ENCODE assay signal across 22 cellular contexts in genomic region chr22:44157916-44158618, GRCh38. TPM values are rescaled to one million over a fixed set of nuclear protein-coding genes. Genes with fewer than 3 reads are reported as not detected.
"Had no signal": no experiment of that assay in that cellular context is flagged by ENCODE, and none has a peak within 500 bp of the region (broad histone marks: within the 10 kb centered on the region; RNA-seq: fewer than 3 reads in every experiment).

No MANE protein-coding gene starts in this region.

- H3K9me3 Mint-ChIP-seq: memory B cell; mesothelial cell of epicardium; natural killer cell treated with Interleukin-12 subunit alpha and Interleukin-12 subunit beta and Interleukin-15 and Interleukin-18, amount 100 ng/mL, for 72 hours; stimulated activated naive B cell treated with anti-CD40 and anti-IgM and Interleukin-4, amounts not matched to agents 10 μg/mL and 1 μg/mL and 100 μg/mL, for 72 hours; stimulated activated naive CD8-positive, alpha-beta T cell treated with anti-CD3 and anti-CD28 coated beads, Interleukin-15, amount 100 ng/mL, for 72 hours had no signal

- H3K4me1 ChIP-seq: gastrocnemius medialis, left ventricle myocardium inferior, lower lobe of right lung, pancreas, prostate gland had no signal

- H3K27me3 ChIP-seq: gastrocnemius medialis, heart right ventricle, pancreas had no signal

- DNase-seq: effector memory CD4-positive, alpha-beta T cell; gastrocnemius medialis; heart right ventricle; hypothalamus; left cardiac atrium; left ventricle myocardium inferior; lower lobe of right lung; occipital lobe; stimulated activated CD4-positive, alpha-beta T cell treated with anti-CD3 and anti-CD28 coated beads, Interleukin-2, amount 100 ng/mL, for 24 hours; stimulated activated CD4-positive, alpha-beta T cell treated with anti-CD3 and anti-CD28 coated beads, Interleukin-4, amount 100 ng/mL, for 4 hours; stimulated activated naive B cell treated with anti-CD40 and anti-IgM and Interleukin-4, amounts not matched to agents 10 μg/mL and 1 μg/mL and 100 μg/mL, for 72 hours; stimulated activated naive CD8-positive, alpha-beta T cell treated with anti-CD3 and anti-CD28 coated beads, Interleukin-15, amount 100 ng/mL, for 72 hours; trophoblast cell had no signal

- H3K27me3 Mint-ChIP-seq: memory B cell; stimulated activated naive B cell treated with anti-CD40 and anti-IgM and Interleukin-4, amounts not matched to agents 10 μg/mL and 1 μg/mL and 100 μg/mL, for 72 hours; stimulated activated naive CD8-positive, alpha-beta T cell treated with anti-CD3 and anti-CD28 coated beads, Interleukin-15, amount 100 ng/mL, for 72 hours had no signal

- H3K9me3 ChIP-seq: gastrocnemius medialis, heart right ventricle, left ventricle myocardium inferior, lower lobe of right lung, pancreas, prostate gland, thoracic aorta had no signal

- H3K27ac ChIP-seq: gastrocnemius medialis, heart right ventricle, left ventricle myocardium inferior, lower lobe of right lung, pancreas, prostate gland, skin epidermis, thoracic aorta had no signal

- ATAC-seq: esophagus mucosa; gastrocnemius medialis; heart right ventricle; lower lobe of right lung; natural killer cell treated with Interleukin-12 subunit alpha and Interleukin-12 subunit beta and Interleukin-15 and Interleukin-18, amount 100 ng/mL, for 72 hours; pancreas; stimulated activated naive B cell treated with anti-CD40 and anti-IgM and Interleukin-4, amounts not matched to agents 10 μg/mL and 1 μg/mL and 100 μg/mL, for 72 hours; stimulated activated naive CD8-positive, alpha-beta T cell treated with anti-CD3 and anti-CD28 coated beads, Interleukin-15, amount 100 ng/mL, for 72 hours had no signal

- H3K4me1 Mint-ChIP-seq: stimulated activated naive B cell treated with anti-CD40 and anti-IgM and Interleukin-4, amounts not matched to agents 10 μg/mL and 1 μg/mL and 100 μg/mL, for 72 hours; stimulated activated naive CD8-positive, alpha-beta T cell treated with anti-CD3 and anti-CD28 coated beads, Interleukin-15, amount 100 ng/mL, for 72 hours had no signal

- H3K36me3 Mint-ChIP-seq: natural killer cell treated with Interleukin-12 subunit alpha and Interleukin-12 subunit beta and Interleukin-15 and Interleukin-18, amount 100 ng/mL, for 72 hours had no signal

- H3K4me3 Mint-ChIP-seq: memory B cell; mesothelial cell of epicardium; natural killer cell treated with Interleukin-12 subunit alpha and Interleukin-12 subunit beta and Interleukin-15 and Interleukin-18, amount 100 ng/mL, for 72 hours; stimulated activated naive B cell treated with anti-CD40 and anti-IgM and Interleukin-4, amounts not matched to agents 10 μg/mL and 1 μg/mL and 100 μg/mL, for 72 hours; stimulated activated naive CD8-positive, alpha-beta T cell treated with anti-CD3 and anti-CD28 coated beads, Interleukin-15, amount 100 ng/mL, for 72 hours had no signal

- H3K27ac Mint-ChIP-seq: memory B cell; mesothelial cell of epicardium; natural killer cell treated with Interleukin-12 subunit alpha and Interleukin-12 subunit beta and Interleukin-15 and Interleukin-18, amount 100 ng/mL, for 72 hours; stimulated activated naive B cell treated with anti-CD40 and anti-IgM and Interleukin-4, amounts not matched to agents 10 μg/mL and 1 μg/mL and 100 μg/mL, for 72 hours; stimulated activated naive CD8-positive, alpha-beta T cell treated with anti-CD3 and anti-CD28 coated beads, Interleukin-15, amount 100 ng/mL, for 72 hours had no signal

- H3K4me3 ChIP-seq: gastrocnemius medialis, heart right ventricle, left ventricle myocardium inferior, lower lobe of right lung, pancreas, prostate gland, skin epidermis, thoracic aorta had no signal

- H3K36me3 ChIP-seq: pancreas, prostate gland, thoracic aorta had no signal

RNA-seq across cellular contexts. Expression of gene PARVG, which starts 22.7 kb away (rescaled TPM):
- total RNA-seq: fibroblast of villous mesenchyme had no signal
